In the genomic region with DNA sequence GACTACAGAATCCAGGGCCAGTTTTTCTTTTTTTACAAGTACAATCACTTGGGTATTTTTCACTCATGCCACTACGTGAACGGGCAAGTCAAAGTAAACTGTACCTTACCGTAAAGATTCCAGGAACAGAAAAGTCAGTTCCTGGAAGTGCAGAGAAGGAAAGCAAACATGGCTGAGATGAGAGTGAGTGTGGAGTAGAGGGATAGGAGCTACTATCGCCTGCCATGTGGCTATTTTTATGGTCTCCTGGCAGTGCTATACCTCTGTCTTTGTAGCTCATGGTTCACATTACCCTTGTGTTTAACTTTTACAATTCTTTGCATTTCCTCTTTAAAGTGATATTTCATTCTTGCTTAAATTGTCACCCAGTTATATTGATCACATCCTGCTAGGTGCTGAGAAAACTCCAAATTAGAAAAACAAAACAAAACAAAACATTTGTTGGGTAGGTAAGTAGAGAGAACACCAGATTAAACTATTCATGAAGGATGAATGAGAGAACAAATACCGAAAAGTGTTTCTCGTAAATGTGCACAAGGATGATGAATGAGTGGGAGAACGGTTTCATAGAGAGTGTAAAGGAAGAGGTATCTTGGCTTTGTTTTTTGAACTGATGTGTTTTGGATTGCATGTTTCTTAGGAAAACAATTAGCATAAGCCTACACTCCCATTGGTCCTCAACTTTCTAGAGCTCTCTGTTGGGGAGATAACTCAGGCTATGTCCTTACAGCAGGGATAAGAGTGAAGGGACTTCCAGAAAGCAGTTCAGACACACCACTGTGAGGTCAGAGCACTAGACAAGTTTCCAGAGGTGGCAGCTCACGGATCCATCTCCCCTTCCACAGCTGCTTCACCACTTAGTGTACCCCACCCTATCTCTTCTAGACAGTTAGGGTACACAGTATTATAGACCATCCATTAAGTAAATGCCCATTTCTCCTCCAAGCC, we compare ENCODE assay signal across 30 cellular contexts.
"Had no signal": no experiment of that assay in that cellular context is flagged by ENCODE, and none has a peak within 500 bp of the region (broad histone marks: within the 10 kb centered on the region; RNA-seq: fewer than 3 reads in every experiment).

No MANE protein-coding gene starts in this region.

- H3K4me1 Mint-ChIP-seq: activated CD4-positive, alpha-beta T cell treated with anti-CD3 and anti-CD28 coated beads, Interleukin-2, amount 10 ng/mL, durations not matched to agents 7 days and 5 days; activated CD8-positive, alpha-beta memory T cell treated with anti-CD3 and anti-CD28 coated beads, Interleukin-2, amount 10 ng/mL, durations not matched to agents 7 days and 5 days; activated naive CD4-positive, alpha-beta T cell treated with anti-CD3 and anti-CD28 coated beads, Interleukin-2, amount 50 U/mL, for 24 hours; activated naive CD8-positive, alpha-beta T cell treated with anti-CD3 and anti-CD28 coated beads, Interleukin-2, amount 50 U/mL, for 24 hours; central memory CD8-positive, alpha-beta T cell; endodermal cell; stimulated activated naive B cell treated with anti-CD40 and anti-IgM and Interleukin-4, amounts not matched to agents 10 μg/mL and 1 μg/mL and 100 μg/mL, for 72 hours had no signal

- H3K36me3 ChIP-seq: breast epithelium, esophagus squamous epithelium, heart right ventricle, left lung, lower lobe of right lung, ovary, right atrium auricular region, tibial nerve had no signal

- H3K9me3 ChIP-seq: breast epithelium, esophagus squamous epithelium, heart right ventricle, left lung, lower lobe of right lung, mucosa of descending colon, ovary, psoas muscle, right atrium auricular region, tibial nerve had no signal

- H3K36me3 Mint-ChIP-seq: activated CD8-positive, alpha-beta memory T cell treated with anti-CD3 and anti-CD28 coated beads, Interleukin-2, amount 10 ng/mL, durations not matched to agents 7 days and 5 days; activated naive CD4-positive, alpha-beta T cell treated with anti-CD3 and anti-CD28 coated beads, Interleukin-2, amount 50 U/mL, for 24 hours; natural killer cell treated with Interleukin-12 subunit alpha and Interleukin-12 subunit beta and Interleukin-15 and Interleukin-18, amount 100 ng/mL, for 72 hours; stimulated activated naive B cell treated with anti-CD40 and anti-IgM and Interleukin-4, amounts not matched to agents 10 μg/mL and 1 μg/mL and 100 μg/mL, for 72 hours had no signal

- H3K9me3 Mint-ChIP-seq: activated CD4-positive, alpha-beta T cell treated with anti-CD3 and anti-CD28 coated beads, Interleukin-2, amount 10 ng/mL, durations not matched to agents 7 days and 5 days; activated CD8-positive, alpha-beta T cell treated with anti-CD3 and anti-CD28 coated beads for 36 hours; activated naive CD4-positive, alpha-beta T cell treated with anti-CD3 and anti-CD28 coated beads, Interleukin-2, amount 50 U/mL, for 24 hours; activated naive CD8-positive, alpha-beta T cell treated with anti-CD3 and anti-CD28 coated beads, Interleukin-2, amount 50 U/mL, for 24 hours; activated T-helper 2 cell treated with anti-CD3 and anti-CD28 coated beads, Interferon-gamma antibody, Interleukin-2, Interleukin-4, amounts not matched to agents 10 μg/mL and 5 μg/mL and 100 μg/mL, durations not matched to agents 14 hours and 24 hours and 36 hours; central memory CD8-positive, alpha-beta T cell; dendritic cell treated with granulocyte-macrophage colony-stimulating factor and Interleukin-4, amounts not matched to agents 40 ng/mL and 50 ng/mL, for 4 days; endodermal cell; natural killer cell treated with Interleukin-12 subunit alpha and Interleukin-12 subunit beta and Interleukin-15 and Interleukin-18, amount 100 ng/mL, for 72 hours; stimulated activated naive B cell treated with anti-CD40 and anti-IgM and Interleukin-4, amounts not matched to agents 10 μg/mL and 1 μg/mL and 100 μg/mL, for 72 hours; T-helper 1 cell treated with Interleukin-12 subunit alpha and Interleukin-12 subunit beta and Interleukin-4 antibody, amounts not matched to agents 30 μg/mL and 1 μg/mL, for 36 hours had no signal

- H3K27me3 ChIP-seq: breast epithelium, esophagus squamous epithelium, heart right ventricle, left lung, ovary, right atrium auricular region, tibial nerve had no signal

- H3K27me3 Mint-ChIP-seq: dendritic cell treated with granulocyte-macrophage colony-stimulating factor and Interleukin-4, amounts not matched to agents 40 ng/mL and 50 ng/mL, for 4 days; stimulated activated naive B cell treated with anti-CD40 and anti-IgM and Interleukin-4, amounts not matched to agents 10 μg/mL and 1 μg/mL and 100 μg/mL, for 72 hours had no signal

- H3K27ac ChIP-seq: breast epithelium, esophagus squamous epithelium, heart right ventricle, left lung, lower lobe of right lung, ovary, psoas muscle, right atrium auricular region, tibial nerve had no signal

- H3K4me3 ChIP-seq: breast epithelium, esophagus squamous epithelium, heart right ventricle, left lung, lower lobe of right lung, mucosa of descending colon, ovary, psoas muscle, right atrium auricular region, tibial nerve had no signal

- H3K4me1 ChIP-seq: breast epithelium, heart right ventricle, left lung, lower lobe of right lung, psoas muscle, right atrium auricular region had no signal

- H3K4me3 Mint-ChIP-seq: activated CD4-positive, alpha-beta T cell treated with anti-CD3 and anti-CD28 coated beads, Interleukin-2, amount 10 ng/mL, durations not matched to agents 7 days and 5 days; activated CD8-positive, alpha-beta memory T cell treated with anti-CD3 and anti-CD28 coated beads, Interleukin-2, amount 10 ng/mL, durations not matched to agents 7 days and 5 days; activated CD8-positive, alpha-beta T cell treated with anti-CD3 and anti-CD28 coated beads for 36 hours; activated naive CD4-positive, alpha-beta T cell treated with anti-CD3 and anti-CD28 coated beads, Interleukin-2, amount 50 U/mL, for 24 hours; activated naive CD8-positive, alpha-beta T cell treated with anti-CD3 and anti-CD28 coated beads, Interleukin-2, amount 50 U/mL, for 24 hours; central memory CD8-positive, alpha-beta T cell; dendritic cell treated with granulocyte-macrophage colony-stimulating factor and Interleukin-4, amounts not matched to agents 40 ng/mL and 50 ng/mL, for 4 days; endodermal cell; natural killer cell treated with Interleukin-12 subunit alpha and Interleukin-12 subunit beta and Interleukin-15 and Interleukin-18, amount 100 ng/mL, for 72 hours; stimulated activated naive B cell treated with anti-CD40 and anti-IgM and Interleukin-4, amounts not matched to agents 10 μg/mL and 1 μg/mL and 100 μg/mL, for 72 hours; T-helper 1 cell treated with Interleukin-12 subunit alpha and Interleukin-12 subunit beta and Interleukin-4 antibody, amounts not matched to agents 30 μg/mL and 1 μg/mL, for 36 hours had no signal

- H3K27ac Mint-ChIP-seq: activated CD4-positive, alpha-beta T cell treated with anti-CD3 and anti-CD28 coated beads, Interleukin-2, amount 10 ng/mL, durations not matched to agents 7 days and 5 days; activated CD8-positive, alpha-beta memory T cell treated with anti-CD3 and anti-CD28 coated beads, Interleukin-2, amount 10 ng/mL, durations not matched to agents 7 days and 5 days; activated CD8-positive, alpha-beta T cell treated with anti-CD3 and anti-CD28 coated beads for 36 hours; activated naive CD4-positive, alpha-beta T cell treated with anti-CD3 and anti-CD28 coated beads, Interleukin-2, amount 50 U/mL, for 24 hours; activated naive CD8-positive, alpha-beta T cell treated with anti-CD3 and anti-CD28 coated beads, Interleukin-2, amount 50 U/mL, for 24 hours; activated T-helper 2 cell treated with anti-CD3 and anti-CD28 coated beads, Interferon-gamma antibody, Interleukin-2, Interleukin-4, amounts not matched to agents 10 μg/mL and 5 μg/mL and 100 μg/mL, durations not matched to agents 14 hours and 24 hours and 36 hours; dendritic cell treated with granulocyte-macrophage colony-stimulating factor and Interleukin-4, amounts not matched to agents 40 ng/mL and 50 ng/mL, for 4 days; endodermal cell; natural killer cell treated with Interleukin-12 subunit alpha and Interleukin-12 subunit beta and Interleukin-15 and Interleukin-18, amount 100 ng/mL, for 72 hours; stimulated activated naive B cell treated with anti-CD40 and anti-IgM and Interleukin-4, amounts not matched to agents 10 μg/mL and 1 μg/mL and 100 μg/mL, for 72 hours; T-helper 1 cell treated with Interleukin-12 subunit alpha and Interleukin-12 subunit beta and Interleukin-4 antibody, amounts not matched to agents 30 μg/mL and 1 μg/mL, for 36 hours had no signal

- ATAC-seq: activated CD8-positive, alpha-beta memory T cell treated with anti-CD3 and anti-CD28 coated beads, Interleukin-2, amount 10 ng/mL, durations not matched to agents 7 days and 5 days; activated CD8-positive, alpha-beta T cell treated with anti-CD3 and anti-CD28 coated beads for 36 hours; activated naive CD8-positive, alpha-beta T cell treated with anti-CD3 and anti-CD28 coated beads, Interleukin-2, amount 50 U/mL, for 24 hours; heart right ventricle; left lung; lower lobe of right lung; mucosa of descending colon; natural killer cell treated with Interleukin-12 subunit alpha and Interleukin-12 subunit beta and Interleukin-15 and Interleukin-18, amount 100 ng/mL, for 72 hours; psoas muscle; stimulated activated naive B cell treated with anti-CD40 and anti-IgM and Interleukin-4, amounts not matched to agents 10 μg/mL and 1 μg/mL and 100 μg/mL, for 72 hours had no signal

- DNase-seq: activated CD4-positive, alpha-beta T cell treated with anti-CD3 and anti-CD28 coated beads, Interleukin-2, amount 10 ng/mL, durations not matched to agents 7 days and 5 days; activated CD4-positive, CD25-positive, alpha-beta regulatory T cell treated with anti-CD3 and anti-CD28 coated beads, Interleukin-2, amount 50 U/mL, for 72 hours; activated CD8-positive, alpha-beta memory T cell treated with anti-CD3 and anti-CD28 coated beads, Interleukin-2, amount 10 ng/mL, durations not matched to agents 7 days and 5 days; activated CD8-positive, alpha-beta T cell treated with anti-CD3 and anti-CD28 coated beads for 36 hours; activated naive CD8-positive, alpha-beta T cell treated with anti-CD3 and anti-CD28 coated beads, Interleukin-2, amount 50 U/mL, for 24 hours; activated T-cell treated with anti-CD3 and anti-CD28 coated beads, Interleukin-2, amount 50 U/mL, for 48 hours; amygdala; endodermal cell; esophagus squamous epithelium; foreskin melanocyte; heart right ventricle; left lung; lower lobe of right lung; mesenchymal stem cell; mucosa of descending colon; ovary; psoas muscle; stimulated activated CD4-positive, alpha-beta T cell treated with anti-CD3 and anti-CD28 coated beads, Interleukin-15, amount 100 ng/mL, for 24 hours; stimulated activated CD4-positive, alpha-beta T cell treated with anti-CD3 and anti-CD28 coated beads, Interleukin-2, amount 100 ng/mL, for 24 hours; stimulated activated naive B cell treated with anti-CD40 and anti-IgM and Interleukin-4, amounts not matched to agents 10 μg/mL and 1 μg/mL and 100 μg/mL, for 72 hours; T-helper 9 cell had no signal
